13 cellular contexts compared by ENCODE assay signal in genomic region chr17:19641687-19642372, GRCh38.
"Had no signal": no experiment of that assay in that cellular context is flagged by ENCODE, and none has a peak within 500 bp of the region (broad histone marks: within the 10 kb centered on the region; RNA-seq: fewer than 3 reads in every experiment).

No MANE protein-coding gene starts in this region.

- H3K27me3 ChIP-seq: dorsolateral prefrontal cortex, right atrium auricular region, tibial artery, uterus had no signal

- H3K36me3 ChIP-seq: right atrium auricular region, tibial artery, uterus had no signal

- DNase-seq: activated CD4-positive, alpha-beta T cell treated with anti-CD3 and anti-CD28 coated beads for 1 hour; activated CD4-positive, alpha-beta T cell treated with anti-CD3 and anti-CD28 coated beads, Interleukin-2, amount 50 U/mL, for 48 hours; activated naive CD4-positive, alpha-beta T cell; aorta; dorsolateral prefrontal cortex; natural killer cell; nucleus accumbens; tibial artery; uterus had no signal

- H3K27ac ChIP-seq: dorsolateral prefrontal cortex, right atrium auricular region, tibial artery, uterus had no signal

- H3K9me3 ChIP-seq: right atrium auricular region, tibial artery, uterus had no signal

- ATAC-seq: natural killer cell; stimulated activated effector memory CD8-positive, alpha-beta T cell treated with anti-CD3 and anti-CD28 coated beads, Interleukin-12 subunit alpha, Interleukin-12 subunit beta, amount 100 ng/mL, for 72 hours had no signal

- H3K4me2 ChIP-seq: smooth muscle cell had no signal

- H3K4me3 ChIP-seq: dorsolateral prefrontal cortex, lung, right atrium auricular region, smooth muscle cell, tibial artery, uterus had no signal
